In the genomic region with DNA sequence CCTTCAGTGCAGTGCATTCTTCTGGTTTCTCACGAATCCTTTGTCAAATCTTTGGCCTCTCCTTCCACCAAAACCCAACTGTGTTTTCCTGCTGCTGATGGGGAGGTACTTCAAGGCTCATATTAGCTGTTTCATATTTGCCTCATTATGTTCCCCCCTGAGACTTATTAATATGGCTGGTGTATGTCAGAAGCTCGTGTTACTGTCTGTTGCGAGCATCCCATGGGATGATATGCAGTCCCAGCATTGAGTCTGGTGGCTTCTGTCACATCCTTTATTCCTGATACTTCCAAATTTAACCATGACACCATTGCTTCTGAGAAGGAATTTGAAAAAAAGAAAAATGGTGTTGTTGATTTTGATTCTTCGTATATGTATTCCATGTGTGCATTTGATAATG, we compare ENCODE assay signal across 27 cellular contexts.
"Had no signal": no experiment of that assay in that cellular context is flagged by ENCODE, and none has a peak within 500 bp of the region (broad histone marks: within the 10 kb centered on the region; RNA-seq: fewer than 3 reads in every experiment).

No MANE protein-coding gene starts in this region.

- H3K4me1 ChIP-seq: esophagus squamous epithelium, parathyroid adenoma, right lobe of liver, tibial nerve, upper lobe of left lung had no signal

- H3K4me3 ChIP-seq: coronary artery, esophagus squamous epithelium, lung, mucosa of descending colon, right lobe of liver, thoracic aorta, tibial nerve, upper lobe of left lung had no signal

- H3K27me3 Mint-ChIP-seq: progenitor cell of endocrine pancreas; stimulated activated naive B cell treated with anti-CD40 and anti-IgM and Interleukin-4, amounts not matched to agents 10 μg/mL and 1 μg/mL and 100 μg/mL, for 72 hours had no signal

- H3K9me3 ChIP-seq: esophagus squamous epithelium, mucosa of descending colon, right lobe of liver, thoracic aorta, tibial nerve, upper lobe of left lung had no signal

- H3K36me3 Mint-ChIP-seq: naive B cell; natural killer cell treated with Interleukin-12 subunit alpha and Interleukin-12 subunit beta and Interleukin-15 and Interleukin-18, amount 100 ng/mL, for 72 hours; stimulated activated naive B cell treated with anti-CD40 and anti-IgM and Interleukin-4, amounts not matched to agents 10 μg/mL and 1 μg/mL and 100 μg/mL, for 72 hours had no signal

- H3K4me3 Mint-ChIP-seq: mesothelial cell of epicardium; naive B cell; natural killer cell treated with Interleukin-12 subunit alpha and Interleukin-12 subunit beta and Interleukin-15 and Interleukin-18, amount 100 ng/mL, for 72 hours; neural crest cell; stimulated activated naive B cell treated with anti-CD40 and anti-IgM and Interleukin-4, amounts not matched to agents 10 μg/mL and 1 μg/mL and 100 μg/mL, for 72 hours; stimulated activated naive CD8-positive, alpha-beta T cell treated with anti-CD3 and anti-CD28 coated beads, Interleukin-15, Interleukin-2, amounts not matched to agents 100 ng/mL and 50 ng/mL, for 24 hours had no signal

- H3K27ac Mint-ChIP-seq: mesothelial cell of epicardium; naive B cell; natural killer cell treated with Interleukin-12 subunit alpha and Interleukin-12 subunit beta and Interleukin-15 and Interleukin-18, amount 100 ng/mL, for 72 hours; progenitor cell of endocrine pancreas; stimulated activated naive B cell treated with anti-CD40 and anti-IgM and Interleukin-4, amounts not matched to agents 10 μg/mL and 1 μg/mL and 100 μg/mL, for 72 hours; stimulated activated naive CD8-positive, alpha-beta T cell treated with anti-CD3 and anti-CD28 coated beads, Interleukin-15, Interleukin-2, amounts not matched to agents 100 ng/mL and 50 ng/mL, for 24 hours had no signal

- FAIRE-seq: small intestine, urothelium cell line had no signal

- H3K9ac ChIP-seq: parathyroid adenoma had no signal

- H3K79me2 ChIP-seq: parathyroid adenoma had no signal

- H3K27me3 ChIP-seq: esophagus squamous epithelium, right lobe of liver, tibial nerve, upper lobe of left lung had no signal

- DNase-seq: dermis blood vessel endothelial cell; effector memory CD4-positive, alpha-beta T cell; erythroblast; esophagus squamous epithelium; foreskin melanocyte; kidney; mesenchymal stem cell; mucosa of descending colon; naive B cell; right lobe of liver; small intestine; stimulated activated CD4-positive, alpha-beta T cell treated with anti-CD3 and anti-CD28 coated beads, Interleukin-15, amount 100 ng/mL, for 24 hours; stimulated activated CD4-positive, alpha-beta T cell treated with anti-CD3 and anti-CD28 coated beads, Interleukin-2, amount 100 ng/mL, for 48 hours; stimulated activated naive B cell treated with anti-CD40 and anti-IgM and Interleukin-4, amounts not matched to agents 10 μg/mL and 1 μg/mL and 100 μg/mL, for 72 hours; upper lobe of left lung had no signal

- H3K4me1 Mint-ChIP-seq: mesothelial cell of epicardium; naive B cell; neural crest cell; stimulated activated naive B cell treated with anti-CD40 and anti-IgM and Interleukin-4, amounts not matched to agents 10 μg/mL and 1 μg/mL and 100 μg/mL, for 72 hours had no signal

- ATAC-seq: left lobe of liver; mucosa of descending colon; natural killer cell treated with Interleukin-12 subunit alpha and Interleukin-12 subunit beta and Interleukin-15 and Interleukin-18, amount 100 ng/mL, for 72 hours; right lobe of liver; stimulated activated naive B cell treated with anti-CD40 and anti-IgM and Interleukin-4, amounts not matched to agents 10 μg/mL and 1 μg/mL and 100 μg/mL, for 72 hours had no signal

- H2AFZ ChIP-seq: parathyroid adenoma had no signal

- H3K27ac ChIP-seq: coronary artery, esophagus squamous epithelium, parathyroid adenoma, right lobe of liver, thoracic aorta, tibial nerve, upper lobe of left lung had no signal

- H3K36me3 ChIP-seq: esophagus squamous epithelium, right lobe of liver, thoracic aorta, upper lobe of left lung had no signal
